Comparison of ENCODE assay signal across 18 cellular contexts in the genomic region with DNA sequence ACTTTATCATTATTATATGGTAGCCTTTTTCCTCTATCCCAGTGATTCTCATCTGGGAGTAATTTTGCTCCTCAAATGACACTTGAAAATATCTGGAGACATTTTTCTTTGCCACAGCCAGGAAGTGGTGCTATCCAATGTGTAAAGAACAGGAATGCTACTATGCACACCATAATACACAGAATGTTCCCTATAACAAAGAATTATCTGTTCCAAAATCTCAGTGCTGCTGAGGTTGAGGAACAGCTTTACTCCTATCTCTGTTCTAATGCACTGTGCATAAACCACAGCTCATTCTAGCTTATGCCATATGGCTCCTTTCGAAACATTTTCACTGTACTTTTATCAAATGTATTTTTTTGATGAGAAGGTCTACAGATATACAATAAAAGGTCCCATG.
DNase-seq lines count a peak whose midpoint lies in the region; TF ChIP-seq lines count a peak whose summit lies in the region.
"Had no signal": no experiment of that assay in that cellular context is flagged by ENCODE, and none has a peak within 500 bp of the region (broad histone marks: within the 10 kb centered on the region; RNA-seq: fewer than 3 reads in every experiment).

No MANE protein-coding gene starts in this region.

- no peaks in the 10 kb centered on the region for H3K4me1 ChIP-seq in MM.1S (ENCODE audit: low read length)
- H3K4me1 ChIP-seq: BE2C; BLaER1 treated with 17β-estradiol and CSF1 and Interleukin-3, amounts not matched to agents 10 nM and 100 nM; HAP-1 had no signal

- H3K9me3 ChIP-seq in MM.1S (replicated peaks; ENCODE audit: insufficient read depth, low read length) = no peaks in the 10 kb centered on the region
- H3K9me3 ChIP-seq: BE2C, HAP-1 had no signal

- H3K27me3 ChIP-seq in MM.1S (replicated peaks; ENCODE audit: insufficient read depth, low read length) = no peaks in the 10 kb centered on the region
- H3K27me3 ChIP-seq: BE2C; BLaER1 treated with 17β-estradiol and CSF1 and Interleukin-3, amounts not matched to agents 10 nM and 100 nM had no signal

- H3K9me2 ChIP-seq in MM.1S (replicated peaks; ENCODE audit: insufficient read depth, low read length) = no peaks in the 10 kb centered on the region

- no peaks in the 10 kb centered on the region for H4K20me1 ChIP-seq in MM.1S (ENCODE audit: insufficient read depth, low read length)
- H4K20me1 ChIP-seq: BLaER1 treated with 17β-estradiol and CSF1 and Interleukin-3, amounts not matched to agents 10 nM and 100 nM had no signal

- no peak overlapping the region for H2AFZ ChIP-seq in MM.1S (ENCODE audit: low read length)

- H3K36me3 ChIP-seq in MM.1S (replicated peaks; ENCODE audit: insufficient read depth, low read length) = no peaks in the 10 kb centered on the region
- H3K36me3 ChIP-seq: BE2C; BLaER1 treated with 17β-estradiol and CSF1 and Interleukin-3, amounts not matched to agents 10 nM and 100 nM; HAP-1 had no signal

- H3K79me2 ChIP-seq in MM.1S (ENCODE audit: low read length) = no peaks in the 10 kb centered on the region

- H3K4me3 ChIP-seq in LNCaP clone FGC (ENCODE audit: low read depth, low read length) = no peak overlapping the region
- H3K4me3 ChIP-seq in MM.1S (ENCODE audit: low read length) = no peak overlapping the region
- H3K4me3 ChIP-seq: BLaER1 treated with 17β-estradiol and CSF1 and Interleukin-3, amounts not matched to agents 10 nM and 100 nM; HAP-1 had no signal

- H3K9ac ChIP-seq in MM.1S (ENCODE audit: low read length) = no peak overlapping the region
- H3K9ac ChIP-seq: BLaER1 treated with 17β-estradiol and CSF1 and Interleukin-3, amounts not matched to agents 10 nM and 100 nM had no signal

- no peaks in the 10 kb centered on the region for H3F3A ChIP-seq in MM.1S (ENCODE audit: insufficient read depth, low read length)

- no peak overlapping the region for H3K4me2 ChIP-seq in MM.1S (ENCODE audit: low read depth, low read length)
- H3K4me2 ChIP-seq: BLaER1 treated with 17β-estradiol and CSF1 and Interleukin-3, amounts not matched to agents 10 nM and 100 nM had no signal

- no peak overlapping the region for H3K27ac ChIP-seq in MM.1S (ENCODE audit: low read length)
- H3K27ac ChIP-seq: 22Rv1; BLaER1 treated with 17β-estradiol and CSF1 and Interleukin-3, amounts not matched to agents 10 nM and 100 nM had no signal

- TF ChIP-seq CTCF in LNCaP clone FGC (IDR thresholded peaks at IDR 0.05; ENCODE audit: control insufficient read depth, extremely low read depth, insufficient read depth) (no peak), MM.1S (IDR thresholded peaks at IDR 0.05; ENCODE audit: low read length) (no peak)

- DNase-seq in Ammon's horn (ENCODE audit: low spot score) = peak; percentile 10
- peak; percentile 81 for DNase-seq in LNCaP clone FGC (ENCODE audit: low read depth)
- peak; percentile 17 for DNase-seq in inferior parietal cortex (ENCODE audit: extremely low spot score)
- DNase-seq in DMS79 treated with DMSO at 0.1 percent for 48 hours (lab: John Stamatoyannopoulos, UW) = no peak
- DNase-seq in MM.1S = no peak
- DNase-seq in NOMO-1 treated with DMSO at 0.1 percent for 48 hours (lab: John Stamatoyannopoulos, UW; ENCODE audit: unreplicated experiment) = no peak
- DNase-seq: BE2C; Calu3; CD4-positive, alpha-beta T cell; CD8-positive, alpha-beta memory T cell; COR-L47; DMS153; GF-D8; GOT3; HFFc6 had no signal

Comparison
In these comparisons a context has a peak if more than half of its experiments do, and no peak if none do; other contexts are left out.
1. DNase-seq: peak in Ammon's horn (single experiment), LNCaP clone FGC (single experiment) and inferior parietal cortex (single experiment); none in DMS79 treated with DMSO at 0.1 percent for 48 hours (single experiment), MM.1S (single experiment) and NOMO-1 treated with DMSO at 0.1 percent for 48 hours (single experiment).